8 cellular contexts compared by ENCODE assay signal in genomic region chr10:123582084-123582989, GRCh38.
A peak's percentile ranks its signal among the peaks of the same experiment; 100 is the strongest.
DNase-seq lines count a peak whose midpoint lies in the region; ATAC-seq and TF ChIP-seq lines count a peak whose summit lies in the region.

No MANE protein-coding gene starts in this region.

- H2AFZ ChIP-seq in PC-9, result no peak overlapping the region

- H3K4me1 ChIP-seq in PC-9 (replicated peaks; ENCODE audit: insufficient read depth) (no peaks in the 10 kb centered on the region), testis (no peaks in the 10 kb centered on the region)

- intact Hi-C loops in PC-9 (cut with micrococcal nuclease; ENCODE audit: unreplicated experiment) (loop anchor here (1.0 to 10.0 kb wide), 6 partner anchors 285 to 1160 kb away; partner anchors contain the start of gene FAM53B), testis (cut with DNase I; ENCODE audit: low total_unique reads) (loop anchor here (5.0 to 10.0 kb wide), 2 partner anchors 385 to 802 kb away; no protein-coding TSS in a partner anchor)

- H3K9me2 ChIP-seq in PC-9 (ENCODE audit: insufficient read depth), result no peaks in the 10 kb centered on the region

- H3K79me2 ChIP-seq in PC-9 (ENCODE audit: low read depth), result no peaks in the 10 kb centered on the region

- no TSS peak for BruUV-seq in PC-9 (replicated peaks; lab: Mats Ljungman, UMichigan)

- H3K27ac ChIP-seq in PC-9 (no peak overlapping the region), testis (no peak overlapping the region)

- no peak overlapping the region for H3K4me3 ChIP-seq in GM12864 (ENCODE audit: low read depth, low read length)
- H3K4me3 ChIP-seq in PC-9, result no peak overlapping the region
- no peak overlapping the region for H3K4me3 ChIP-seq in testis

- H3K9me3 ChIP-seq in PC-9 (ENCODE audit: insufficient read depth, low read depth), result no peaks in the 10 kb centered on the region
- H3K9me3 ChIP-seq in testis, result no peaks in the 10 kb centered on the region

- 35 to 41% methylated on average over 4 to 6 of the region's 6 CpGs for WGBS in testis, 2 donors

- TF ChIP-seq CTCF in GM12864 (IDR thresholded peaks at IDR 0.05; ENCODE audit: low read depth, low read length, missing control alignments) (peak; percentile 91), PC-9 (conservative IDR thresholded peaks at IDR 0.05) (peak; percentile 76), testis (IDR thresholded peaks at IDR 0.05) (peak; percentile 37 to 82 (median 68))

- peaks cover 25% of the 10 kb centered on the region for H3K27me3 ChIP-seq in PC-9 (ENCODE audit: insufficient read depth, low read depth)
- no peaks in the 10 kb centered on the region for H3K27me3 ChIP-seq in testis

- CTCF ChIA-PET in PC-9 (lab: Charles Lee), result no interaction called here

- no peak for TF ChIP-seq POLR2A in testis (IDR thresholded peaks at IDR 0.05)

- POLR2A ChIA-PET in PC-9 (lab: Charles Lee; ENCODE audit: unreplicated experiment), result interaction anchor here (0.6 kb wide), 1 partner anchor 855 kb away, joined by 3 read pairs; no protein-coding TSS in a partner anchor

- H4K20me1 ChIP-seq in PC-9 (ENCODE audit: insufficient read depth), result no peaks in the 10 kb centered on the region

- H3K36me3 ChIP-seq in PC-9 (ENCODE audit: low read depth), result no peaks in the 10 kb centered on the region
- H3K36me3 ChIP-seq in testis (ENCODE audit: low read depth, missing control alignments), result no peaks in the 10 kb centered on the region

- H3F3A ChIP-seq in PC-9 (ENCODE audit: insufficient read depth, low read depth), result no peaks in the 10 kb centered on the region

- DNase-seq in GM12864 (ENCODE audit: low read depth) (no peak), HT1080 (ENCODE audit: low read depth) (peak; percentile 39), PC-9 (peak; percentile 40 to 60), foreskin melanocyte (peak; percentile 47), occipital lobe (lab: John Stamatoyannopoulos, UW) (peak; percentile 47), testis (peak; percentile 87)
- DNase-seq in activated T-helper 9 cell treated with anti-CD3 and anti-CD28 coated beads, Interleukin-2, amount 50 U/mL, for 16 hours (ENCODE audit: low read depth), result peak; percentile 30

- no peak for ATAC-seq in GM18907 (IDR thresholded peaks at IDR 0.05; ENCODE audit: unreplicated experiment)

- H3K4me2 ChIP-seq in PC-9, result no peak overlapping the region
